In genomic region chr15:83654379-83655236, GRCh38 we compare ENCODE assay signal across 10 cellular contexts.
A peak's percentile ranks its signal among the peaks of the same experiment; 100 is the strongest.
DNase-seq lines count a peak whose midpoint lies in the region; ATAC-seq and TF ChIP-seq lines count a peak whose summit lies in the region.
"Had no signal": no experiment of that assay in that cellular context is flagged by ENCODE, and none has a peak within 500 bp of the region (broad histone marks: within the 10 kb centered on the region; RNA-seq: fewer than 3 reads in every experiment).

No MANE protein-coding gene starts in this region.

- in situ Hi-C loops in GM13976 (cut with MboI; ENCODE audit: low sequenced_read_pairs, unreplicated experiment): no loop called here

- H3K4me3 ChIP-seq in choroid plexus epithelial cell (ENCODE audit: low read depth, low read length): peak overlapping the region; percentile 50
- peak overlapping the region; percentile 59 for H3K4me3 ChIP-seq in retinal pigment epithelial cell (ENCODE audit: low read length)
- H3K4me3 ChIP-seq: BLaER1 treated with 17β-estradiol and CSF1 and Interleukin-3, amounts not matched to agents 10 nM and 100 nM had no signal

- ATAC-seq in GM19035 (IDR thresholded peaks at IDR 0.05; ENCODE audit: unreplicated experiment) (no peak), GM21528 (IDR thresholded peaks at IDR 0.05; ENCODE audit: low FRiP score, unreplicated experiment) (no peak)

- DNase-seq in GM03348 (ENCODE audit: low spot score) (peak; percentile 22), choroid plexus epithelial cell (ENCODE audit: low read depth) (no peak), iPS-NIHi11 (ENCODE audit: low spot score) (peak; percentile 66), retinal pigment epithelial cell (ENCODE audit: low read depth) (no peak), DMS153 (lab: John Stamatoyannopoulos, UW) (no peak), GM13976 (ENCODE audit: low spot score) (no peak)
- DNase-seq: activated naive CD4-positive, alpha-beta T cell treated with anti-CD3 and anti-CD28 coated beads, Interleukin-2, amount 50 U/mL, for 16 hours had no signal

- TF ChIP-seq CTCF in choroid plexus epithelial cell (conservative IDR thresholded peaks at IDR 0.05; ENCODE audit: low read depth, low read length) (peak; percentile 4), retinal pigment epithelial cell (conservative IDR thresholded peaks at IDR 0.05; ENCODE audit: low read depth, low read length) (no peak), GM13976 (IDR thresholded peaks at IDR 0.05; ENCODE audit: borderline replicate concordance, control extremely low read depth, extremely low read depth, insufficient read depth, missing control alignments) (no peak)

Comparison
In these comparisons a context has a peak if more than half of its experiments do, and no peak if none do; other contexts are left out.
1. DNase-seq: peak in GM03348 (single experiment) and iPS-NIHi11 (single experiment); none in choroid plexus epithelial cell (single experiment), retinal pigment epithelial cell (single experiment), DMS153 (single experiment) and GM13976 (single experiment).